Comparison of ENCODE assay signal across 8 cellular contexts in genomic region chr6:34391023-34391485, GRCh38. TPM values are rescaled to one million over a fixed set of nuclear protein-coding genes. Genes with fewer than 3 reads are reported as not detected.
DNase-seq lines count a peak whose midpoint lies in the region; ATAC-seq, FAIRE-seq and TF ChIP-seq lines count a peak whose summit lies in the region.

No MANE protein-coding gene starts in this region.

- no peaks in the 10 kb centered on the region for H3K27me3 ChIP-seq in fibroblast of lung (ENCODE audit: control insufficient read depth, insufficient read depth, low read length)
- H3K27me3 ChIP-seq in osteoblast (ENCODE audit: insufficient read depth, low read length), result no peaks in the 10 kb centered on the region

- FAIRE-seq in RCC 7860 (lab: Jason Lieb, UNC), result no peak

- H3K4me2 ChIP-seq in fibroblast of lung (ENCODE audit: extremely low read depth, insufficient read depth, low read length) (peak overlapping the region; percentile 93), osteoblast (ENCODE audit: insufficient read depth, low read length) (peak overlapping the region; percentile 95)

- TF ChIP-seq CTCF in fibroblast of lung (conservative IDR thresholded peaks at IDR 0.05 in 1 of 2, IDR thresholded peaks at IDR 0.05 in 1 of 2; ENCODE audit: low read depth in 1 of 2, low read length in 2 of 2) (no peak), osteoblast (IDR thresholded peaks at IDR 0.05; ENCODE audit: extremely low read depth, low read depth, low read length) (no peak)

- H3K4me3 ChIP-seq in fibroblast of lung (replicated peaks in 1 of 4; ENCODE audit: control extremely low read depth in 1 of 4, insufficient read depth in 1 of 4, low read depth in 3 of 4, low read length in 4 of 4) (peak overlapping the region; percentile 82 to 96 (median 88)), osteoblast (ENCODE audit: insufficient read depth, low read length) (peak overlapping the region; percentile 93)

- H3K9me3 ChIP-seq in fibroblast of lung (ENCODE audit: control insufficient read depth, insufficient read depth, low read depth, low read length) (no peaks in the 10 kb centered on the region), osteoblast (ENCODE audit: low read depth, low read length) (no peaks in the 10 kb centered on the region)

- H3K27ac ChIP-seq in fibroblast of lung (ENCODE audit: insufficient read depth, low read length) (peak overlapping the region; percentile 76), osteoblast (ENCODE audit: low read depth, low read length) (peak overlapping the region; percentile 51)

- no peak for ATAC-seq in GM18858 (IDR thresholded peaks at IDR 0.05; ENCODE audit: unreplicated experiment)

- H3K79me2 ChIP-seq in fibroblast of lung (ENCODE audit: control insufficient read depth, insufficient read depth, low read length) (peaks cover 55% of the 10 kb centered on the region), osteoblast (ENCODE audit: insufficient read depth, low read length) (peaks cover 64% of the 10 kb centered on the region)

- H3K4me1 ChIP-seq in fibroblast of lung (ENCODE audit: control insufficient read depth, extremely low read depth, insufficient read depth, low read length) (peaks cover 3% of the 10 kb centered on the region), osteoblast (ENCODE audit: insufficient read depth, low read length) (peaks cover 17% of the 10 kb centered on the region)

- peak overlapping the region; percentile 78 for H3K9ac ChIP-seq in fibroblast of lung (ENCODE audit: insufficient read depth, low read length)

- H2AFZ ChIP-seq in fibroblast of lung (ENCODE audit: low read length) (no peak overlapping the region), osteoblast (ENCODE audit: low read length) (no peak overlapping the region)

- H4K20me1 ChIP-seq in fibroblast of lung (ENCODE audit: control insufficient read depth, extremely low read depth, insufficient read depth, low read length) (peaks cover 2% of the 10 kb centered on the region), osteoblast (ENCODE audit: insufficient read depth, low read length) (peaks cover 37% of the 10 kb centered on the region)

- H3K36me3 ChIP-seq in fibroblast of lung (ENCODE audit: control insufficient read depth, insufficient read depth, low read length) (no peaks in the 10 kb centered on the region), osteoblast (ENCODE audit: insufficient read depth, low read length) (no peaks in the 10 kb centered on the region)

- peak; percentile 64 for DNase-seq in Ammon's horn (ENCODE audit: low spot score)
- DNase-seq in HT1080 (ENCODE audit: low read depth), result peak; percentile 65
- DNase-seq in RCC 7860 (ENCODE audit: low spot score), result peak; percentile 21
- DNase-seq in fibroblast of lung (ENCODE audit: low read depth in 2 of 2), result peak; percentile 75 to 81
- peak; percentile 82 for DNase-seq in osteoblast (ENCODE audit: insufficient read length, low spot score, missing footprints)
- DNase-seq in effector CD8-positive, alpha-beta T cell (lab: John Stamatoyannopoulos, UW), result no peak
- DNase-seq in activated effector memory CD4-positive, alpha-beta T cell treated with Interleukin-2 at 50 U/mL for 16 hours, result no peak

RNA-seq across cellular contexts. Expression of gene NUDT3, which starts 1.4 kb away (rescaled TPM):
- 14.8 and 19.2 TPM in 2 replicates for total RNA-seq in HT1080 (2014; rRNA removed; shearing (Covaris generic))
- 16.9 and 21.9 TPM in 2 replicates for polyA plus RNA-seq in HT1080 (2015; cell fraction: cytosol; rRNA removed)
- 13.7 and 17.1 TPM in 2 replicates for polyA plus RNA-seq in HT1080 (2015; cell fraction: nucleus; rRNA removed)
- total RNA-seq in fibroblast of lung (11.6 and 16.0 TPM in 2 replicates), osteoblast (37.6 and 42.4 TPM in 2 replicates)
- 23.4 and 27.4 TPM in 2 replicates for polyA plus RNA-seq in fibroblast of lung
- polyA plus RNA-seq in fibroblast of lung (2012), result 9.7 and 11.1 TPM in 2 replicates
- polyA minus RNA-seq in fibroblast of lung (ENCODE audit: low replicate concordance), result 10.8 and 11.8 TPM in 2 replicates

RNA-seq across cellular contexts. Expression of gene RPS10, which starts 34.8 kb away (rescaled TPM):
- total RNA-seq in HT1080 (2014; rRNA removed; shearing (Covaris generic)), result 1,808 and 3,039 TPM in 2 replicates
- 4,132 and 4,778 TPM in 2 replicates for polyA plus RNA-seq in HT1080 (2015; cell fraction: cytosol; rRNA removed)
- 1,345 and 1,445 TPM in 2 replicates for polyA plus RNA-seq in HT1080 (2015; cell fraction: nucleus; rRNA removed)
- total RNA-seq in fibroblast of lung (1,649 and 1,873 TPM in 2 replicates), osteoblast (1,993 and 2,228 TPM in 2 replicates)
- polyA plus RNA-seq in fibroblast of lung, result 2,883 and 3,469 TPM in 2 replicates
- polyA plus RNA-seq in fibroblast of lung (2012), result 2,322 and 2,629 TPM in 2 replicates
- polyA minus RNA-seq in fibroblast of lung (ENCODE audit: low replicate concordance), result 2,669 and 3,796 TPM in 2 replicates

Comparison
In these comparisons a context has a peak if more than half of its experiments do, and no peak if none do; other contexts are left out.
1. DNase-seq: peak in Ammon's horn (single experiment), HT1080 (single experiment), RCC 7860 (single experiment), fibroblast of lung (2 of 2) and osteoblast (single experiment); none in effector CD8-positive, alpha-beta T cell (single experiment) and activated effector memory CD4-positive, alpha-beta T cell treated with Interleukin-2 at 50 U/mL for 16 hours (single experiment).